In the genomic region with DNA sequence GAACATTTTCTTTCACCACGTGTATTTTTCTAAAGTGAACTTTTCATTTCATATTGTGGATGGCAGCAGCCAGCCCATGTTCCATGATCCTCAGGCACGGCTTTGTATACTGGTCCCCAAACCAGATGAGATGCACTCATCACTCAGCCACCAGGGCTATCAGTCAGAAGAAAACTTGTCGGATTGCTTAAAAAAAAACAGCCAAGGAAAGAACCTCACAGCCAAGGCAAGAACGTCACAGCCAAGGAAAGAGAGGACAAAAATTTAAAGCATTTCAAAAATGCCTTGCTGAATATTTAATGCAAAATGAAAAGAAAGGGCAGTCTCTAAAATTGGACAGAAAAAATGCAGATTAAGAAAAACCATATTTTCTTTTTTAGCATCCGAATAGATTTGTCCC, we compare ENCODE assay signal across 20 cellular contexts.
DNase-seq lines count a peak whose midpoint lies in the region; ATAC-seq and TF ChIP-seq lines count a peak whose summit lies in the region.
"Had no signal": no experiment of that assay in that cellular context is flagged by ENCODE, and none has a peak within 500 bp of the region (broad histone marks: within the 10 kb centered on the region; RNA-seq: fewer than 3 reads in every experiment).

No MANE protein-coding gene starts in this region.

- H3K4me1 ChIP-seq in mesodermal cell (ENCODE audit: control insufficient read depth, insufficient read depth, low read length, poor library complexity, severe bottlenecking): peaks cover 20% of the 10 kb centered on the region
- H3K4me1 ChIP-seq in ovary (ENCODE audit: insufficient read depth): peaks cover 1% of the 10 kb centered on the region
- H3K4me1 ChIP-seq in adrenal gland (replicated peaks in 1 of 2): no peaks in the 10 kb centered on the region
- H3K4me1 ChIP-seq: right lobe of liver, upper lobe of right lung had no signal

- TF ChIP-seq POLR2A in ovary (IDR thresholded peaks at IDR 0.05) (no peak), adrenal gland (IDR thresholded peaks at IDR 0.05) (no peak)

- H3K9me3 ChIP-seq in mesodermal cell (ENCODE audit: control insufficient read depth, low read length): no peaks in the 10 kb centered on the region
- H3K9me3 ChIP-seq in ovary: no peaks in the 10 kb centered on the region
- H3K9me3 ChIP-seq in adrenal gland (replicated peaks in 1 of 3): no peaks in the 10 kb centered on the region
- H3K9me3 ChIP-seq: right lobe of liver, upper lobe of right lung had no signal

- intact Hi-C loops in ovary (cut with DNase I) (no loop called here), adrenal gland (cut with DNase I) (no loop called here)

- DNase-seq in AG08396 (ENCODE audit: low spot score): peak; percentile 36
- peak; percentile 37 for DNase-seq in NCI-H226
- DNase-seq in choroid plexus epithelial cell (ENCODE audit: low read depth): peak; percentile 75
- DNase-seq in ovary: no peak
- DNase-seq in adrenal gland: no peak
- DNase-seq: ACHN; activated naive CD8-positive, alpha-beta T cell treated with anti-CD3 and anti-CD28 coated beads for 36 hours; foreskin melanocyte; left colon; NCI-H748 treated with DMSO at 0.1 percent for 48 hours; OCI-M1; right lobe of liver; stimulated activated CD4-positive, alpha-beta T cell treated with anti-CD3 and anti-CD28 coated beads, Interleukin-2, amount 100 ng/mL, for 24 hours; stimulated activated naive CD8-positive, alpha-beta T cell treated with anti-CD3 and anti-CD28 coated beads, Interleukin-15, amount 100 ng/mL, for 72 hours; upper lobe of right lung had no signal

- TF ChIP-seq EP300 in ovary (IDR thresholded peaks at IDR 0.05): no peak

- peak overlapping the region; percentile 33 for H3K27ac ChIP-seq in mesodermal cell (ENCODE audit: low read depth, low read length, severe bottlenecking)
- no peak overlapping the region for H3K27ac ChIP-seq in ovary
- no peak overlapping the region for H3K27ac ChIP-seq in adrenal gland
- H3K27ac ChIP-seq: right lobe of liver, SJSA1, upper lobe of right lung had no signal

- TF ChIP-seq CTCF in choroid plexus epithelial cell (conservative IDR thresholded peaks at IDR 0.05; ENCODE audit: low read depth, low read length) (peak; percentile 15), ovary (IDR thresholded peaks at IDR 0.05) (no peak), adrenal gland (IDR thresholded peaks at IDR 0.05) (no peak)

- no peaks in the 10 kb centered on the region for H3K36me3 ChIP-seq in mesodermal cell (ENCODE audit: control insufficient read depth, insufficient read depth, low read length)
- no peaks in the 10 kb centered on the region for H3K36me3 ChIP-seq in ovary
- H3K36me3 ChIP-seq in adrenal gland (replicated peaks in 1 of 2): no peaks in the 10 kb centered on the region
- H3K36me3 ChIP-seq: right lobe of liver, SJSA1, upper lobe of right lung had no signal

- H3K4me3 ChIP-seq in choroid plexus epithelial cell (ENCODE audit: low read depth, low read length): no peak overlapping the region
- H3K4me3 ChIP-seq in mesodermal cell (ENCODE audit: extremely low read depth, insufficient read depth, low read length, poor library complexity, severe bottlenecking): no peak overlapping the region
- H3K4me3 ChIP-seq in ovary: no peak overlapping the region
- no peak overlapping the region for H3K4me3 ChIP-seq in adrenal gland
- H3K4me3 ChIP-seq: right lobe of liver, SJSA1, upper lobe of right lung had no signal

- WGBS in mesodermal cell (ENCODE audit: insufficient coverage in 2 of 2), 2 experiments: 65 to 80% methylated on average over 2 to 4 of the region's 5 CpGs
- 23 to 31% (median 26%) methylated on average over 5 of the region's 5 CpGs for WGBS in ovary, 3 donors
- 56 to 66% (median 61%) methylated on average over 5 of the region's 5 CpGs for WGBS in adrenal gland, 4 donors

- ATAC-seq in HG03342 (IDR thresholded peaks at IDR 0.05; ENCODE audit: unreplicated experiment) (no peak), HG02884 (IDR thresholded peaks at IDR 0.05; ENCODE audit: unreplicated experiment) (no peak)
- ATAC-seq: activated CD4-positive, CD25-positive, alpha-beta regulatory T cell treated with anti-CD3 and anti-CD28 coated beads, Interleukin-2, amount 50 U/mL, for 24 hours; left colon; right lobe of liver; stimulated activated naive CD8-positive, alpha-beta T cell treated with anti-CD3 and anti-CD28 coated beads, Interleukin-15, amount 100 ng/mL, for 72 hours had no signal

- H3K27me3 ChIP-seq in ovary (no peaks in the 10 kb centered on the region), adrenal gland (no peaks in the 10 kb centered on the region)
- H3K27me3 ChIP-seq: right lobe of liver, SJSA1, upper lobe of right lung had no signal

Comparison
In these comparisons a context has a peak if more than half of its experiments do, and no peak if none do; other contexts are left out.
1. DNase-seq: peak in AG08396 (single experiment), NCI-H226 (single experiment) and choroid plexus epithelial cell (single experiment); none in ovary (0 of 5) and adrenal gland (0 of 7).